ENCODE assay signal across 20 cellular contexts in genomic region chr11:792873-793272, GRCh38. TPM values are rescaled to one million over a fixed set of nuclear protein-coding genes. Genes with fewer than 3 reads are reported as not detected.
"Had no signal": no experiment of that assay in that cellular context is flagged by ENCODE, and none has a peak within 500 bp of the region (broad histone marks: within the 10 kb centered on the region; RNA-seq: fewer than 3 reads in every experiment).

No MANE protein-coding gene starts in this region.

- H3K4me3 ChIP-seq: esophagus muscularis mucosa, gastrocnemius medialis, heart right ventricle, mucosa of descending colon, testis, tibial nerve, upper lobe of right lung, vagina had no signal

- H3K36me3 ChIP-seq: gastrocnemius medialis, vagina had no signal

- H3K27ac ChIP-seq: epithelial cell of prostate, esophagus muscularis mucosa, gastrocnemius medialis, heart right ventricle, testis, tibial nerve, upper lobe of right lung, vagina had no signal

- DNase-seq: effector memory CD8-positive, alpha-beta T cell; gastrocnemius medialis; hypothalamus; kidney glomerular epithelial cell; mucosa of descending colon; naive thymus-derived CD8-positive, alpha-beta T cell; small intestine; stimulated activated CD4-positive, alpha-beta T cell treated with anti-CD3 and anti-CD28 coated beads, Interleukin-4, amount 100 ng/mL, for 1 hour; stimulated activated CD8-positive, alpha-beta memory T cell treated with anti-CD3 and anti-CD28 coated beads, Interleukin-4, amount 100 ng/mL, for 48 hours; stimulated activated naive CD8-positive, alpha-beta T cell treated with anti-CD3 and anti-CD28 coated beads, Interleukin-15, amount 100 ng/mL, for 72 hours; testis; upper lobe of right lung had no signal

- H3K27me3 ChIP-seq: testis, upper lobe of right lung, vagina had no signal

- H3K9me3 ChIP-seq: esophagus muscularis mucosa, gastrocnemius medialis, heart right ventricle, mucosa of descending colon, testis, tibial nerve, upper lobe of right lung, vagina had no signal

RNA-seq across cellular contexts. Expression of gene CEND1, which starts 3.0 kb away (rescaled TPM):
- total RNA-seq: lower leg skin; naive thymus-derived CD8-positive, alpha-beta T cell; posterior vena cava; subcutaneous adipose tissue; tibial nerve; upper lobe of right lung had no signal
- polyA plus RNA-seq: naive thymus-derived CD8-positive, alpha-beta T cell had no signal
